In the genomic region with DNA sequence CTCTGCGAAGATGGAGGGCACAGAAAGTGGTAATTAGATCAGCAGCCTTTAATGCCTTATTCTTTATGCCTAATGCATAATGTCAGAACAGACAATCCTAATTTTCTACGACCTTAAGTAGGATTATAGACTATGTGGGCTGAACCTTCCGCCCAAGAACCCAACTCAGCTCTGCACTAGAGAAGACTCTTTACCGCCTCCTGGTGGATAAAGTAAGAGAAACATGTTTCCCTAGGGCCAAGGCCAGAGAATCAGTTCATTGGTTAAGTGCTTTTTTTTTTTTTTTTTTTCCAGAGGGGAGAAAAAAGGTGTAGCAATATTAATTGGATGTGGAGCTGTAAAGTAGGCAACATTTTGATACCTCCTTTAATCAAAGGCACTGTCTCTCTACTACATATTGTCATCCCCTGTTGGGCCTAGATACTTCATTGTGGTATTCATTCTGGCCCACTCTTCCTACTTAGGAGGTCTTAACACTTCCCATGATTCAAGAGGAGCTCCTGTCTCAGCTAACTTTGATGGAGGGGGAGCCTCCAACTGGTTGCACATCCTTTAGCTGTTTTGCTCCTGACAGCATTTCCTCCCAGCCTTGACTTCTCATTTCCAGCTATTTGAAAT, we compare ENCODE assay signal across 1 cellular context.
TF ChIP-seq lines count a peak whose summit lies in the region.

No MANE protein-coding gene starts in this region.

TF ChIP-seq in WTC11, 78 proteins besides CTCF, POLR2A, EP300 and RAD21 (continued from another document):
- no peak for TF ChIP-seq ARID4B (CRISPR knock-in tag; IDR thresholded peaks at IDR 0.05; ENCODE audit: borderline replicate concordance)
- no peak for TF ChIP-seq ZNF416 (CRISPR knock-in tag; IDR thresholded peaks at IDR 0.05)
- TF ChIP-seq FOXJ3 (CRISPR knock-in tag; IDR thresholded peaks at IDR 0.05; ENCODE audit: borderline replicate concordance) = no peak
- TF ChIP-seq CREB1 (CRISPR knock-in tag; IDR thresholded peaks at IDR 0.05) = no peak
- TF ChIP-seq NFATC4 (CRISPR knock-in tag; IDR thresholded peaks at IDR 0.05) = no peak
- no peak for TF ChIP-seq CREM (CRISPR knock-in tag; IDR thresholded peaks at IDR 0.05)
- TF ChIP-seq STAT6 (CRISPR knock-in tag; conservative IDR thresholded peaks at IDR 0.05; ENCODE audit: low read depth) = no peak
- TF ChIP-seq, protein P1, sequence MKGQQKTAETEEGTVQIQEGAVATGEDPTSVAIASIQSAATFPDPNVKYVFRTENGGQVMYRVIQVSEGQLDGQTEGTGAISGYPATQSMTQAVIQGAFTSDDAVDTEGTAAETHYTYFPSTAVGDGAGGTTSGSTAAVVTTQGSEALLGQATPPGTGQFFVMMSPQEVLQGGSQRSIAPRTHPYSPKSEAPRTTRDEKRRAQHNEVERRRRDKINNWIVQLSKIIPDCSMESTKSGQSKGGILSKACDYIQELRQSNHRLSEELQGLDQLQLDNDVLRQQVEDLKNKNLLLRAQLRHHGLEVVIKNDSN (CRISPR knock-in tag; IDR thresholded peaks at IDR 0.05) = no peak
- TF ChIP-seq ZBTB43 (CRISPR knock-in tag; IDR thresholded peaks at IDR 0.05) = no peak
